Comparison of ENCODE assay signal across 8 cellular contexts in genomic region chr12:26358651-26359050, GRCh38.
"Had no signal": no experiment of that assay in that cellular context is flagged by ENCODE, and none has a peak within 500 bp of the region (broad histone marks: within the 10 kb centered on the region; RNA-seq: fewer than 3 reads in every experiment).

No MANE protein-coding gene starts in this region.

- H3K4me3 ChIP-seq: GM23248, HAP-1, K562 had no signal

- H3K36me3 ChIP-seq: HAP-1 had no signal

- DNase-seq: GM23248, GOT3, H7, IMR-90, KG1 had no signal

- FAIRE-seq: HTR-8/SVneo, K562 had no signal

- H3K9me3 ChIP-seq: HAP-1 had no signal
